Comparison of ENCODE assay signal across 7 cellular contexts in the genomic region with DNA sequence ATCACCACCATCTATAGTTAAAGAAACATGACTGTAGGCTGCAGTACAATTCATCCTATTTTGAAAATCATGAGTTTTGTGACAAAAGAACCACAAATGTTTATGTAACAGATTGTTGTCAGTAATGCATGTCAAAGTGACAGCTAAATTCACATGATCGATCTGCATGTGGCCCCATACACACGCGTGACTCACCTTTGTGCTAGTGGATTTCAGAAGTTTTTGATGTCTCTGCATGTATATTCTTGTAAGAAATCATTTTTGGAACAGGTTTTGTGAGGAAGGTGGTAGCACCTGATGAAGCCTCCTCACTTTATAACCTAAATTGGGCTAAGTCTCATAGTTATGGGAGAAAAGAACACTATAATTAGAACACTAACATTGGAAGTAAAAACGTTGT. TPM values are rescaled to one million over a fixed set of nuclear protein-coding genes. Genes with fewer than 3 reads are reported as not detected.
"Had no signal": no experiment of that assay in that cellular context is flagged by ENCODE, and none has a peak within 500 bp of the region (broad histone marks: within the 10 kb centered on the region; RNA-seq: fewer than 3 reads in every experiment).

No MANE protein-coding gene starts in this region.

- ATAC-seq: GM23338, HepG2 had no signal

- FAIRE-seq: H1, H54, HepG2 had no signal

- H3K4me3 ChIP-seq: GM23338 had no signal

- H3K4me2 ChIP-seq: GM23338 had no signal

- DNase-seq: H9, HCEC 1CT had no signal

- H2AFZ ChIP-seq: GM23338 had no signal

- H3K27ac ChIP-seq: HL-60 had no signal

RNA-seq across cellular contexts. Expression of gene RNF32, which starts 17.1 kb away (rescaled TPM):
- total RNA-seq: HepG2 had no signal
- polyA plus RNA-seq: HepG2 had no signal
